1 cellular context compared by ENCODE assay signal in the genomic region with DNA sequence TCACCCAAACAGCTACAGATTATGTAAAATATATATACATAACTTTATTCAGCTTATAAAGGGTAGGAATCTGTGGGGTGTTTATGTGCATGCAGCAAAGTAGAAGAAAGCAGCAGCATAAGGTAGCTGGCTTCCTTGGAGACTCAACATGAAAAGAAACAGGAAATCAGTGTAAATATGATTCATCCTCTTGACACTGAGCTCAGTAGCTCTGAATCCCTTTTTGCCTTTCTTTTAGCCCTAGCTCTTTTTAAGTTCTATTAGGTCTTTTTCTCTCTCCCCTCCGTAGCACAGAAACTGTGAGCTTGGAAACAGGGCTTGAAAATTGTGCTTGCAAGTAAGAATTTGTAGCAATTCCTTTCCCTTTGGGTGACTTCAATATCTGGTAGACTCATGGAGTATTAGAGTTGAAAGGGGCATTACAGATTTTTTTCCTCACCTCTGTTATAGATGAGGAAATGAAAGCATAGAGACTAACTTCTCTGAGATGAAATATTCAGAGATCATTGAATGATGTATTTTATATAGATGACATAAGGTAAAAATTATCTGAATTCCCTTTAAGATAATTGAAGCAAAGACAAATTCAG.
TF ChIP-seq lines count a peak whose summit lies in the region.

No MANE protein-coding gene starts in this region.

TF ChIP-seq in IMR-90, 13 proteins besides CTCF, POLR2A, EP300 and RAD21 (continued from another document):
- TF ChIP-seq CHD1 (IDR thresholded peaks at IDR 0.05; ENCODE audit: low read depth, low read length), result no peak
- no peak for TF ChIP-seq FOS (IDR thresholded peaks at IDR 0.05; ENCODE audit: low read depth, low read length)
- TF ChIP-seq NFE2L2 (IDR thresholded peaks at IDR 0.05; ENCODE audit: low read depth, low read length), result no peak
- no peak for TF ChIP-seq RCOR1 (IDR thresholded peaks at IDR 0.05; ENCODE audit: insufficient replicate concordance, low read length)
- no peak for TF ChIP-seq MAZ (IDR thresholded peaks at IDR 0.05; ENCODE audit: borderline replicate concordance, low read depth, low read length)
- no peak for TF ChIP-seq MAFK (IDR thresholded peaks at IDR 0.05; ENCODE audit: low read depth, low read length)
- no peak for TF ChIP-seq MXI1 (IDR thresholded peaks at IDR 0.05; ENCODE audit: borderline replicate concordance, low read depth, low read length)
- no peak for TF ChIP-seq CEBPB (IDR thresholded peaks at IDR 0.05; ENCODE audit: low read depth, low read length)
- no peak for TF ChIP-seq BHLHE40 (IDR thresholded peaks at IDR 0.05; ENCODE audit: low read depth, low read length)
- TF ChIP-seq, protein P1, sequence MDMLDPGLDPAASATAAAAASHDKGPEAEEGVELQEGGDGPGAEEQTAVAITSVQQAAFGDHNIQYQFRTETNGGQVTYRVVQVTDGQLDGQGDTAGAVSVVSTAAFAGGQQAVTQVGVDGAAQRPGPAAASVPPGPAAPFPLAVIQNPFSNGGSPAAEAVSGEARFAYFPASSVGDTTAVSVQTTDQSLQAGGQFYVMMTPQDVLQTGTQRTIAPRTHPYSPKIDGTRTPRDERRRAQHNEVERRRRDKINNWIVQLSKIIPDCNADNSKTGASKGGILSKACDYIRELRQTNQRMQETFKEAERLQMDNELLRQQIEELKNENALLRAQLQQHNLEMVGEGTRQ (IDR thresholded peaks at IDR 0.05; ENCODE audit: low read depth, low read length), result no peak
- TF ChIP-seq SMC3 (IDR thresholded peaks at IDR 0.05; ENCODE audit: low read depth, low read length), result no peak
